ENCODE assay signal across 17 cellular contexts in genomic region chr5:38726279-38726678, GRCh38.
DNase-seq lines count a peak whose midpoint lies in the region; ATAC-seq and TF ChIP-seq lines count a peak whose summit lies in the region.
"Had no signal": no experiment of that assay in that cellular context is flagged by ENCODE, and none has a peak within 500 bp of the region (broad histone marks: within the 10 kb centered on the region; RNA-seq: fewer than 3 reads in every experiment).

No MANE protein-coding gene starts in this region.

- H3K4me2 ChIP-seq in GM23338: no peak overlapping the region
- H3K4me2 ChIP-seq: BLaER1 treated with 17β-estradiol and CSF1 and Interleukin-3, amounts not matched to agents 10 nM and 100 nM had no signal

- H3K36me3 ChIP-seq in GM23338 (ENCODE audit: insufficient read depth) (no peaks in the 10 kb centered on the region), gastrocnemius medialis (no peaks in the 10 kb centered on the region)
- H3K36me3 ChIP-seq: BLaER1 treated with 17β-estradiol and CSF1 and Interleukin-3, amounts not matched to agents 10 nM and 100 nM; HAP-1 had no signal

- H3K9me3 Mint-ChIP-seq in GM23338 (no peaks in the 10 kb centered on the region), nephron progenitor cell (no peaks in the 10 kb centered on the region)

- H3K27ac Mint-ChIP-seq in GM23338: peak overlapping the region; percentile 46; the same call in 1 of the 2 replicates
- peak overlapping the region; percentile 1 for H3K27ac Mint-ChIP-seq in nephron progenitor cell
- H3K27ac Mint-ChIP-seq: IgD-negative memory B cell had no signal

- H2AFZ ChIP-seq in GM23338: no peak overlapping the region

- ATAC-seq in GM23338: no peak
- no peak for ATAC-seq in gastrocnemius medialis
- ATAC-seq: Right ventricle myocardium inferior had no signal

- H3F3A ChIP-seq in GM23338 (replicated peaks; ENCODE audit: low read depth): no peaks in the 10 kb centered on the region

- DNase-seq in GM23338 (ENCODE audit: low spot score): no peak
- peak; percentile 21 for DNase-seq in M059J (ENCODE audit: low read depth)
- no peak for DNase-seq in nephron progenitor cell
- DNase-seq in gastrocnemius medialis: no peak
- no peak for DNase-seq in activated CD4-positive, alpha-beta T cell treated with anti-CD3 and anti-CD28 coated beads for 4 hours
- no peak for DNase-seq in activated CD4-positive, alpha-beta T cell treated with anti-CD3 and anti-CD28 coated beads for 48 hours
- DNase-seq: DMS153, MV-4-11, NCI-H146, NCI-H2081 treated with DMSO at 0.1 percent for 48 hours, NCI-H345, NCI-H526 treated with DMSO at 0.1 percent for 48 hours had no signal

- H3K4me1 Mint-ChIP-seq in GM23338: peaks cover 15% of the 10 kb centered on the region
- H3K4me1 Mint-ChIP-seq in nephron progenitor cell: peaks cover 20% of the 10 kb centered on the region
- H3K4me1 Mint-ChIP-seq: IgD-negative memory B cell had no signal

- H3K27me3 ChIP-seq in GM23338 (ENCODE audit: insufficient read depth) (no peaks in the 10 kb centered on the region), gastrocnemius medialis (no peaks in the 10 kb centered on the region)
- H3K27me3 ChIP-seq: BLaER1 treated with 17β-estradiol and CSF1 and Interleukin-3, amounts not matched to agents 10 nM and 100 nM had no signal

- no peaks in the 10 kb centered on the region for H3K79me2 ChIP-seq in GM23338 (replicated peaks; ENCODE audit: insufficient read depth)

- H3K27me3 Mint-ChIP-seq in GM23338 (ENCODE audit: insufficient read depth, low read depth, poor library complexity): peaks cover 8% of the 10 kb centered on the region
- no peaks in the 10 kb centered on the region for H3K27me3 Mint-ChIP-seq in nephron progenitor cell (ENCODE audit: low read depth, poor library complexity)
- H3K27me3 Mint-ChIP-seq: IgD-negative memory B cell had no signal

- no peak for TF ChIP-seq POLR2A in gastrocnemius medialis (IDR thresholded peaks at IDR 0.05)

- intact Hi-C loops in gastrocnemius medialis (cut with DNase I; ENCODE audit: low total_unique reads): no loop called here

- in situ Hi-C loops in gastrocnemius medialis (cut with MboI; ENCODE audit: low sequenced_read_pairs in 4 of 4): no loop called here

- H3K27ac ChIP-seq in GM23338 (ENCODE audit: low read depth): no peak overlapping the region
- peak overlapping the region; percentile 73 for H3K27ac ChIP-seq in cingulate gyrus (ENCODE audit: low read depth, low read length)
- no peak overlapping the region for H3K27ac ChIP-seq in gastrocnemius medialis
- H3K27ac ChIP-seq: BLaER1 treated with 17β-estradiol and CSF1 and Interleukin-3, amounts not matched to agents 10 nM and 100 nM had no signal

- H3K4me1 ChIP-seq in GM23338 (ENCODE audit: insufficient read depth) (0 out of 2 replicates have a peak, but pooled peaks cover 5% of the 10 kb centered on the region), gastrocnemius medialis (no peaks in the 10 kb centered on the region)
- H3K4me1 ChIP-seq: BLaER1 treated with 17β-estradiol and CSF1 and Interleukin-3, amounts not matched to agents 10 nM and 100 nM; HAP-1 had no signal

- H3K9me3 ChIP-seq in gastrocnemius medialis: no peaks in the 10 kb centered on the region
- H3K9me3 ChIP-seq: BLaER1 treated with 17β-estradiol and CSF1 and Interleukin-3, amounts not matched to agents 10 nM and 100 nM; HAP-1 had no signal

- H4K20me1 ChIP-seq in GM23338 (replicated peaks; ENCODE audit: insufficient read depth): no peaks in the 10 kb centered on the region
- H4K20me1 ChIP-seq: BLaER1 treated with 17β-estradiol and CSF1 and Interleukin-3, amounts not matched to agents 10 nM and 100 nM had no signal

- TF ChIP-seq CTCF in GM23338 (conservative IDR thresholded peaks at IDR 0.05; ENCODE audit: low read depth in 2 of 2) (peak in 1 of 2 experiments; percentile 29; a peak in 2 of 4 replicates), nephron progenitor cell (IDR thresholded peaks at IDR 0.05) (no peak), gastrocnemius medialis (IDR thresholded peaks at IDR 0.05 in 4 of 5, conservative IDR thresholded peaks at IDR 0.05 in 1 of 5) (no peak)

- no peaks in the 10 kb centered on the region for H3K36me3 Mint-ChIP-seq in GM23338 (ENCODE audit: low read depth)
- no peaks in the 10 kb centered on the region for H3K36me3 Mint-ChIP-seq in nephron progenitor cell (ENCODE audit: low read depth)

- peaks cover under 1% of the 10 kb centered on the region; the same call in 1 of the 2 replicates for H3K9me2 ChIP-seq in GM23338 (ENCODE audit: insufficient read depth)

- H3K4me3 ChIP-seq in GM23338 (no peak overlapping the region), gastrocnemius medialis (no peak overlapping the region)
- H3K4me3 ChIP-seq: BLaER1 treated with 17β-estradiol and CSF1 and Interleukin-3, amounts not matched to agents 10 nM and 100 nM; HAP-1 had no signal

- H3K4me3 Mint-ChIP-seq in GM23338 (no peak overlapping the region), nephron progenitor cell (no peak overlapping the region)

TF ChIP-seq in GM23338, 12 proteins besides CTCF, POLR2A, EP300 and RAD21 (continues in another document):
- TF ChIP-seq EZH2phosphoT487 (IDR thresholded peaks at IDR 0.05; ENCODE audit: unreplicated experiment) (no peak), ZNF462 (CRISPR knock-in tag; IDR thresholded peaks at IDR 0.05) (no peak), ZNF331 (CRISPR knock-in tag; IDR thresholded peaks at IDR 0.05; ENCODE audit: low read depth) (no peak), STAT1 (IDR thresholded peaks at IDR 0.05; ENCODE audit: unreplicated experiment) (no peak), EZH2 (IDR thresholded peaks at IDR 0.05; ENCODE audit: low read depth, unreplicated experiment) (no peak), JUNB (IDR thresholded peaks at IDR 0.05; ENCODE audit: unreplicated experiment) (no peak), POLR2AphosphoS5 (IDR thresholded peaks at IDR 0.05; ENCODE audit: low read depth) (no peak), ZNF114 (CRISPR knock-in tag; IDR thresholded peaks at IDR 0.05) (no peak), CREB1 (CRISPR knock-in tag; IDR thresholded peaks at IDR 0.05; ENCODE audit: low read depth) (no peak)
